Comparison of ENCODE assay signal across 8 cellular contexts in the genomic region with DNA sequence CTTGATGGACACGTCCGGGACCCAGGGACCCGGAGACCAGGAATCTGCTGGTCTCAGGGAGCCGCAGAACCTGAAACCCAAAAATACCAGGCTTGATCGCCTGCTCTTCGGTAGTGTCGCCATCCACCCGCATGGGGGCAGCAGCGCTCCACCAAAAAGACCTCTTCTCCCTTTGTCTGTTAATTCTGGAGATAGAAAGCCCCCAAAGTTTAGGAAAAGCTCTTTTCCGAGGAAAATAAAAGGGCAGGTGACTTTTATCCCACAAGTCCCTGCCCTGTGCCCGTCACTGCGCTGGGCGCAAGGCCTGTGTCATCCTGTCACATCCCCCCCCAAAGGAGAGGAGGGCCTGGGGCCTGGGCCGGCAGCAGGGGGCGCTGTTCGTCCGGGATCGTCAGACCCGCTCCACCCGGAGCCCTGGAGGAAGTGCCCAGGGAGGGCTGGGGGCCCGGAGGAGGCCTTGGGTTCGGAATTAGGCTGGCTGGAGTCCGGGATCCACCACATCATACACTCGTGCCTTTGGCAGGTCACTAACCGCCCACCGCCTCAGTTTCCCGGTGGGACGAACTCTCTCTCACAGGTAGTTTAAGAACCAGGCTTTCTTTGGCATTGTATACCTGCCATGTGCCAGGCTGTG. TPM values are rescaled to one million over a fixed set of nuclear protein-coding genes. Genes with fewer than 3 reads are reported as not detected.
DNase-seq lines count a peak whose midpoint lies in the region; ATAC-seq and TF ChIP-seq lines count a peak whose summit lies in the region.

No MANE protein-coding gene starts in this region.

- intact Hi-C loops in Right ventricle myocardium inferior (cut with DNase I): loop anchor here (2.0 to 10.0 kb wide), 5 partner anchors 80 to 498 kb away; partner anchors contain the start of gene CDH24
- intact Hi-C loops in tibial artery (cut with DNase I; ENCODE audit: low total_unique reads): loop anchor here (2.0 to 10.0 kb wide), 3 partner anchors 95 to 298 kb away; no protein-coding TSS in a partner anchor

- no peaks in the 10 kb centered on the region for H3K27me3 Mint-ChIP-seq in activated naive CD8-positive, alpha-beta T cell

- no peak overlapping the region for H3K9ac ChIP-seq in parathyroid adenoma

- H3K27ac Mint-ChIP-seq in activated naive CD8-positive, alpha-beta T cell: peak overlapping the region; percentile 99

- H3K4me3 Mint-ChIP-seq in activated naive CD8-positive, alpha-beta T cell: peak overlapping the region; percentile 85

- peak; percentile 99 for TF ChIP-seq CTCF in parathyroid adenoma (IDR thresholded peaks at IDR 0.05)
- peak; percentile 98 to 100 for TF ChIP-seq CTCF in tibial artery (IDR thresholded peaks at IDR 0.05)

- H3K4me1 Mint-ChIP-seq in activated naive CD8-positive, alpha-beta T cell (ENCODE audit: low read depth): peaks cover 88% of the 10 kb centered on the region

- H3K36me3 ChIP-seq in parathyroid adenoma (ENCODE audit: control insufficient read depth, insufficient read depth, low read length) (no peaks in the 10 kb centered on the region), tibial artery (no peaks in the 10 kb centered on the region)

- no peak overlapping the region for H3K27ac ChIP-seq in parathyroid adenoma
- peak overlapping the region; percentile 48 to 69 for H3K27ac ChIP-seq in tibial artery

- H3K36me3 Mint-ChIP-seq in activated naive CD8-positive, alpha-beta T cell: peaks cover 3% of the 10 kb centered on the region

- DNase-seq in DMS79 (lab: John Stamatoyannopoulos, UW) (peak; percentile 53), GOT3 (lab: John Stamatoyannopoulos, UW) (peak; percentile 8), M059J (ENCODE audit: low read depth) (peak; percentile 79), SKM-1 (lab: John Stamatoyannopoulos, UW; ENCODE audit: unreplicated experiment) (peak; percentile 13), Right ventricle myocardium inferior (ENCODE audit: missing footprints) (peak; percentile 84), tibial artery (peak; percentile 68 to 91)

- H3K79me2 ChIP-seq in parathyroid adenoma: no peaks in the 10 kb centered on the region

- H3K4me2 ChIP-seq in parathyroid adenoma (ENCODE audit: low read length): peak overlapping the region; percentile 22

- no peaks in the 10 kb centered on the region for H3K9me3 ChIP-seq in parathyroid adenoma (ENCODE audit: control insufficient read depth, low read length)
- no peaks in the 10 kb centered on the region for H3K9me3 ChIP-seq in tibial artery

- H3K4me3 ChIP-seq in parathyroid adenoma (ENCODE audit: low read depth, low read length) (no peak overlapping the region), tibial artery (peak overlapping the region; percentile 27 to 55)

- H3K9me3 Mint-ChIP-seq in activated naive CD8-positive, alpha-beta T cell (ENCODE audit: low read depth): no peaks in the 10 kb centered on the region

- peak; percentile 88 for ATAC-seq in Right ventricle myocardium inferior

- H2AFZ ChIP-seq in parathyroid adenoma: peak overlapping the region; percentile 80

- H3K27me3 ChIP-seq in parathyroid adenoma (ENCODE audit: control insufficient read depth, insufficient read depth, low read length) (no peaks in the 10 kb centered on the region), tibial artery (no peaks in the 10 kb centered on the region)

- H3K4me1 ChIP-seq in parathyroid adenoma (peaks cover 7% of the 10 kb centered on the region), tibial artery (peaks cover 0 to 28% (median 13%) of the 10 kb centered on the region in 4 donors)

RNA-seq across cellular contexts. Expression of gene DAD1, which starts 31.9 kb away (rescaled TPM):
- 515 and 811 TPM in 2 replicates for total RNA-seq in M059J (2014; rRNA removed; shearing (Covaris generic))
- 143 TPM for total RNA-seq in Right ventricle myocardium inferior

RNA-seq across cellular contexts. Expression of gene ABHD4, which starts 41.0 kb away (rescaled TPM):
- total RNA-seq in M059J (2014; rRNA removed; shearing (Covaris generic)): 21.7 and 30.5 TPM in 2 replicates
- total RNA-seq in Right ventricle myocardium inferior: 22.0 TPM

Comparison
In these comparisons a context has a peak if more than half of its experiments do, and no peak if none do; other contexts are left out.
1. DNase-seq: peak in every context shown above with its lines; median percentile 84 in Right ventricle myocardium inferior; 80 in tibial artery; 79 in M059J; 53 in DMS79; 13 in SKM-1; 8 in GOT3.